In the genomic region with DNA sequence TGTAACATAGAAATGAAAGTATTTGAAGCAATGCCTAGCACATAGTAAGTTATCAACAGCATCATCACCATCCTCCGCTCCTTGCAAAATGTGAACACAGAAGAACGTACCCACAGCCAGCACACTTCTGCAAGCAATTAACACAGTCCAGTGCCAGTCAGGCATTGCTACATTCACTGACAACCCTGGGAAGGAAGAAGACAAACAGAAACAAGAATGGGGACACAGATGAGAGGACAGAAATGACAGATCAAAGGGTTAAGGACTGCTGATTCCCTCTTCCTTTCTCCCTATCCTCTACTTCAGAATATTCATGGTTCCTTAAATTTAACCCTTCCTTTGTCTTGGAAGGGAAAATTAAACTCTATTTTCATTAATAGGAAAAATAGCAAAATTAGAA, we compare ENCODE assay signal across 32 cellular contexts. TPM values are rescaled to one million over a fixed set of nuclear protein-coding genes. Genes with fewer than 3 reads are reported as not detected.
DNase-seq lines count a peak whose midpoint lies in the region; ATAC-seq and TF ChIP-seq lines count a peak whose summit lies in the region.
"Had no signal": no experiment of that assay in that cellular context is flagged by ENCODE, and none has a peak within 500 bp of the region (broad histone marks: within the 10 kb centered on the region; RNA-seq: fewer than 3 reads in every experiment).

No MANE protein-coding gene starts in this region.

- H3K4me3 ChIP-seq in GM23338 (no peak overlapping the region), ascending aorta (no peak overlapping the region)
- H3K4me3 ChIP-seq: adrenal gland; BLaER1 treated with 17β-estradiol and CSF1 and Interleukin-3, amounts not matched to agents 10 nM and 100 nM; dorsolateral prefrontal cortex; GM12878; lung; right atrium auricular region; smooth muscle cell; tibial nerve had no signal

- peak overlapping the region; percentile 50; the same call in 1 of the 2 replicates for H3K4me2 ChIP-seq in GM23338
- H3K4me2 ChIP-seq: BLaER1 treated with 17β-estradiol and CSF1 and Interleukin-3, amounts not matched to agents 10 nM and 100 nM; smooth muscle cell had no signal

- peaks cover 10% of the 10 kb centered on the region; the same call in 2 of the 3 replicates for H3K36me3 Mint-ChIP-seq in GM23338 (ENCODE audit: low read depth)
- peaks cover 13% of the 10 kb centered on the region for H3K36me3 Mint-ChIP-seq in WTC11

- H3K79me2 ChIP-seq in GM23338 (replicated peaks; ENCODE audit: insufficient read depth): peaks cover 52% of the 10 kb centered on the region

- no peaks in the 10 kb centered on the region for H3F3A ChIP-seq in GM23338 (replicated peaks; ENCODE audit: low read depth)

- H3K4me1 ChIP-seq in GM23338 (ENCODE audit: insufficient read depth) (peaks cover 20% of the 10 kb centered on the region), ascending aorta (no peaks in the 10 kb centered on the region)
- H3K4me1 ChIP-seq: right atrium auricular region had no signal

- peaks cover 40% of the 10 kb centered on the region for H3K4me1 Mint-ChIP-seq in GM23338
- peaks cover 56% of the 10 kb centered on the region for H3K4me1 Mint-ChIP-seq in WTC11

- DNase-seq in AG20443 (ENCODE audit: low spot score): peak; percentile 6
- DNase-seq in GM23338 (ENCODE audit: low spot score): no peak
- no peak for DNase-seq in WTC11 (ENCODE audit: low spot score)
- no peak for DNase-seq in left lobe of liver (ENCODE audit: low spot score)
- no peak for DNase-seq in NCI-H146 treated with DMSO at 0.1 percent for 48 hours (lab: John Stamatoyannopoulos, UW; ENCODE audit: unreplicated experiment)
- DNase-seq in DMS153 (lab: John Stamatoyannopoulos, UW): no peak
- no peak for DNase-seq in NCI-H2227 treated with DMSO at 0.1 percent for 48 hours (lab: John Stamatoyannopoulos, UW)
- DNase-seq in ascending aorta (ENCODE audit: low spot score in 2 of 2): no peak
- DNase-seq: ACHN; activated CD4-positive, alpha-beta T cell treated with anti-CD3 and anti-CD28 coated beads, Interleukin-2, amount 10 ng/mL, durations not matched to agents 7 days and 5 days; activated naive CD4-positive, alpha-beta T cell; activated T-cell treated with anti-CD3 and anti-CD28 coated beads, Interleukin-2, amount 50 U/mL, for 48 hours; adrenal gland; brain microvascular endothelial cell; DND-41; dorsolateral prefrontal cortex; glutamatergic neuron; kidney; NCI-H1105 treated with DMSO at 0.1 percent for 48 hours; NCI-H2029 treated with DMSO at 0.1 percent for 48 hours; stimulated activated CD4-positive, alpha-beta T cell treated with anti-CD3 and anti-CD28 coated beads, Interleukin-2, amount 100 ng/mL, for 24 hours; T-helper 2 cell; WERI-Rb-1 had no signal

- H3K9me3 Mint-ChIP-seq in GM23338: no peaks in the 10 kb centered on the region
- H3K9me3 Mint-ChIP-seq in WTC11: peaks cover 15% of the 10 kb centered on the region

- H3K36me3 ChIP-seq in GM23338 (ENCODE audit: insufficient read depth): no peaks in the 10 kb centered on the region
- no peaks in the 10 kb centered on the region for H3K36me3 ChIP-seq in ascending aorta
- H3K36me3 ChIP-seq: adrenal gland, brain microvascular endothelial cell, right atrium auricular region, tibial nerve, WERI-Rb-1 had no signal

- H3K27ac ChIP-seq in GM23338 (ENCODE audit: low read depth) (no peak overlapping the region), ascending aorta (no peak overlapping the region)
- H3K27ac ChIP-seq: BLaER1 treated with 17β-estradiol and CSF1 and Interleukin-3, amounts not matched to agents 10 nM and 100 nM; brain microvascular endothelial cell; dorsolateral prefrontal cortex; parathyroid adenoma; right atrium auricular region; RWPE1; tibial nerve had no signal

- H3K27me3 Mint-ChIP-seq in GM23338 (ENCODE audit: insufficient read depth, low read depth, poor library complexity) (peaks cover 2% of the 10 kb centered on the region), WTC11 (ENCODE audit: low read depth) (no peaks in the 10 kb centered on the region)
- H3K27me3 Mint-ChIP-seq: activated CD4-positive, alpha-beta T cell treated with anti-CD3 and anti-CD28 coated beads, Interleukin-2, amount 10 ng/mL, durations not matched to agents 7 days and 5 days had no signal

- no peaks in the 10 kb centered on the region for H4K20me1 ChIP-seq in GM23338 (replicated peaks; ENCODE audit: insufficient read depth)

- CTCF ChIA-PET in WTC11 (lab: Charles Lee): interaction anchor here (1.1 kb wide), 1 partner anchor 9 kb away, joined by 4 read pairs; no protein-coding TSS in a partner anchor

- H3K9me2 ChIP-seq in GM23338 (ENCODE audit: insufficient read depth): no peaks in the 10 kb centered on the region

- H2AFZ ChIP-seq in GM23338: no peak overlapping the region
- H2AFZ ChIP-seq: parathyroid adenoma had no signal

- TF ChIP-seq CTCF in GM23338 (conservative IDR thresholded peaks at IDR 0.05; ENCODE audit: low read depth in 2 of 2): no peak
- TF ChIP-seq CTCF in WTC11 (IDR thresholded peaks at IDR 0.05): no peak
- no peak for TF ChIP-seq CTCF in ascending aorta (IDR thresholded peaks at IDR 0.05)

- POLR2A ChIA-PET in WTC11 (lab: Charles Lee): no interaction called here

- H3K9me3 ChIP-seq in ascending aorta: peaks cover 0 to 2% of the 10 kb centered on the region in 2 donors
- H3K9me3 ChIP-seq: adrenal gland, right atrium auricular region, tibial nerve had no signal

- ATAC-seq in GM23338: no peak
- no peak for ATAC-seq in WTC11
- ATAC-seq in left lobe of liver: peak; percentile 40
- ATAC-seq: GM12878 had no signal

- H3K4me3 Mint-ChIP-seq in GM23338 (no peak overlapping the region), WTC11 (peak overlapping the region; percentile 32)
- H3K4me3 Mint-ChIP-seq: activated CD4-positive, alpha-beta T cell treated with anti-CD3 and anti-CD28 coated beads, Interleukin-2, amount 10 ng/mL, durations not matched to agents 7 days and 5 days; neural crest cell had no signal

- H3K27me3 ChIP-seq in GM23338 (ENCODE audit: insufficient read depth): no peaks in the 10 kb centered on the region
- H3K27me3 ChIP-seq in ascending aorta: no peaks in the 10 kb centered on the region
- H3K27me3 ChIP-seq: adrenal gland, brain microvascular endothelial cell, right atrium auricular region, tibial nerve had no signal

- H3K27ac Mint-ChIP-seq in GM23338 (peak overlapping the region; percentile 86), WTC11 (peak overlapping the region; percentile 44)
- H3K27ac Mint-ChIP-seq: activated CD4-positive, alpha-beta T cell treated with anti-CD3 and anti-CD28 coated beads, Interleukin-2, amount 10 ng/mL, durations not matched to agents 7 days and 5 days had no signal

- intact Hi-C loops in ascending aorta (cut with DNase I): no loop called here

TF ChIP-seq in GM23338, 12 proteins besides CTCF, POLR2A, EP300 and RAD21 (continues in another document):
- TF ChIP-seq, protein P1, sequence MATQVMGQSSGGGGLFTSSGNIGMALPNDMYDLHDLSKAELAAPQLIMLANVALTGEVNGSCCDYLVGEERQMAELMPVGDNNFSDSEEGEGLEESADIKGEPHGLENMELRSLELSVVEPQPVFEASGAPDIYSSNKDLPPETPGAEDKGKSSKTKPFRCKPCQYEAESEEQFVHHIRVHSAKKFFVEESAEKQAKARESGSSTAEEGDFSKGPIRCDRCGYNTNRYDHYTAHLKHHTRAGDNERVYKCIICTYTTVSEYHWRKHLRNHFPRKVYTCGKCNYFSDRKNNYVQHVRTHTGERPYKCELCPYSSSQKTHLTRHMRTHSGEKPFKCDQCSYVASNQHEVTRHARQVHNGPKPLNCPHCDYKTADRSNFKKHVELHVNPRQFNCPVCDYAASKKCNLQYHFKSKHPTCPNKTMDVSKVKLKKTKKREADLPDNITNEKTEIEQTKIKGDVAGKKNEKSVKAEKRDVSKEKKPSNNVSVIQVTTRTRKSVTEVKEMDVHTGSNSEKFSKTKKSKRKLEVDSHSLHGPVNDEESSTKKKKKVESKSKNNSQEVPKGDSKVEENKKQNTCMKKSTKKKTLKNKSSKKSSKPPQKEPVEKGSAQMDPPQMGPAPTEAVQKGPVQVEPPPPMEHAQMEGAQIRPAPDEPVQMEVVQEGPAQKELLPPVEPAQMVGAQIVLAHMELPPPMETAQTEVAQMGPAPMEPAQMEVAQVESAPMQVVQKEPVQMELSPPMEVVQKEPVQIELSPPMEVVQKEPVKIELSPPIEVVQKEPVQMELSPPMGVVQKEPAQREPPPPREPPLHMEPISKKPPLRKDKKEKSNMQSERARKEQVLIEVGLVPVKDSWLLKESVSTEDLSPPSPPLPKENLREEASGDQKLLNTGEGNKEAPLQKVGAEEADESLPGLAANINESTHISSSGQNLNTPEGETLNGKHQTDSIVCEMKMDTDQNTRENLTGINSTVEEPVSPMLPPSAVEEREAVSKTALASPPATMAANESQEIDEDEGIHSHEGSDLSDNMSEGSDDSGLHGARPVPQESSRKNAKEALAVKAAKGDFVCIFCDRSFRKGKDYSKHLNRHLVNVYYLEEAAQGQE (IDR thresholded peaks at IDR 0.05; ENCODE audit: unreplicated experiment): no peak

TF ChIP-seq in WTC11, 78 proteins besides CTCF, POLR2A, EP300 and RAD21 (continues in another document):
- TF ChIP-seq SP1 (CRISPR knock-in tag; conservative IDR thresholded peaks at IDR 0.05): no peak
- no peak for TF ChIP-seq EMX1 (CRISPR knock-in tag; IDR thresholded peaks at IDR 0.05)
- no peak for TF ChIP-seq ZNF138 (CRISPR knock-in tag; conservative IDR thresholded peaks at IDR 0.05)
- TF ChIP-seq PRRX2 (CRISPR knock-in tag; IDR thresholded peaks at IDR 0.05): no peak
- TF ChIP-seq, protein P2, sequence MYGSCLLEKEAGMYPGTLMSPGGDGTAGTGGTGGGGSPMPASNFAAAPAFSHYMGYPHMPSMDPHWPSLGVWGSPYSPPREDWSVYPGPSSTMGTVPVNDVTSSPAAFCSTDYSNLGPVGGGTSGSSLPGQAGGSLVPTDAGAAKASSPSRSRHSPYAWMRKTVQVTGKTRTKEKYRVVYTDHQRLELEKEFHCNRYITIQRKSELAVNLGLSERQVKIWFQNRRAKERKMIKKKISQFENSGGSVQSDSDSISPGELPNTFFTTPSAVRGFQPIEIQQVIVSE (CRISPR knock-in tag; IDR thresholded peaks at IDR 0.05; ENCODE audit: borderline replicate concordance): no peak
- no peak for TF ChIP-seq MYBL2 (CRISPR knock-in tag; IDR thresholded peaks at IDR 0.05)
- TF ChIP-seq ZNF416 (CRISPR knock-in tag; IDR thresholded peaks at IDR 0.05): no peak
- TF ChIP-seq TEAD4 (CRISPR knock-in tag; IDR thresholded peaks at IDR 0.05): no peak
- TF ChIP-seq TP53 (CRISPR knock-in tag; IDR thresholded peaks at IDR 0.05): no peak
- TF ChIP-seq FOXK1 (CRISPR knock-in tag; IDR thresholded peaks at IDR 0.05): no peak
- TF ChIP-seq NFYB (CRISPR knock-in tag; conservative IDR thresholded peaks at IDR 0.05; ENCODE audit: low read depth): no peak
- TF ChIP-seq FOXP1 (CRISPR knock-in tag; IDR thresholded peaks at IDR 0.05; ENCODE audit: borderline replicate concordance): no peak
- no peak for TF ChIP-seq ETV6 (CRISPR knock-in tag; IDR thresholded peaks at IDR 0.05)
- TF ChIP-seq ZNF263 (CRISPR knock-in tag; IDR thresholded peaks at IDR 0.05; ENCODE audit: low read depth): no peak

RNA-seq across cellular contexts. Expression of gene CHM, which starts 53.1 kb away (rescaled TPM):
- 17.9 and 19.1 TPM in 2 replicates for total RNA-seq in GM23338 (2014; rRNA removed; shearing (Covaris generic))
- polyA plus RNA-seq in GM23338 (2016; fragmentation: Nextera tagmentation; extraction: Ambion mirVana): 19.0 and 20.2 TPM in 2 replicates
- total RNA-seq in WTC11 (2021) (13.0 to 18.1 TPM (median 16.9 TPM) in 3 replicates), left lobe of liver (6.1 TPM), ascending aorta (6.3 TPM)
